In genomic region chr11:111387318-111387863, GRCh38 we compare ENCODE assay signal across 15 cellular contexts. TPM values are rescaled to one million over a fixed set of nuclear protein-coding genes. Genes with fewer than 3 reads are reported as not detected.
DNase-seq lines count a peak whose midpoint lies in the region; ATAC-seq and TF ChIP-seq lines count a peak whose summit lies in the region.
"Had no signal": no experiment of that assay in that cellular context is flagged by ENCODE, and none has a peak within 500 bp of the region (broad histone marks: within the 10 kb centered on the region; RNA-seq: fewer than 3 reads in every experiment).

No MANE protein-coding gene starts in this region.

- no peak for ATAC-seq in GM19467 (IDR thresholded peaks at IDR 0.05; ENCODE audit: unreplicated experiment)
- ATAC-seq: activated T-cell treated with anti-CD3 and anti-CD28 coated beads, Interleukin-2, amount 50 U/mL, for 72 hours had no signal

- DNase-seq in NCI-H1105 treated with DMSO at 0.1 percent for 48 hours (lab: John Stamatoyannopoulos, UW) (peak; percentile 98), NCI-H524 (lab: John Stamatoyannopoulos, UW) (peak; percentile 74 to 84), dorsolateral prefrontal cortex (peak in 7 of 10 donors; percentile 7 to 88 (median 43)), stomach (peak; percentile 95), NCI-H82 (lab: John Stamatoyannopoulos, UW) (no peak), epidermal melanocyte (ENCODE audit: insufficient read length, low spot score) (no peak), esophagus muscularis mucosa (ENCODE audit: extremely low spot score) (no peak)
- DNase-seq: activated CD4-positive, alpha-beta T cell treated with anti-CD3 and anti-CD28 coated beads for 1 hour; activated T-cell treated with anti-CD3 and anti-CD28 coated beads, Interleukin-2, amount 50 U/mL, for 72 hours; CD4-positive, CD25-positive, alpha-beta regulatory T cell; effector CD4-positive, alpha-beta T cell; KG1; NCI-H526 treated with DMSO at 0.1 percent for 48 hours had no signal

- H3K4me1 ChIP-seq in stomach = peaks cover 0 to 15% (median 10%) of the 10 kb centered on the region in 4 donors
- no peaks in the 10 kb centered on the region for H3K4me1 ChIP-seq in esophagus muscularis mucosa

- no peaks in the 10 kb centered on the region for H3K9me3 ChIP-seq in stomach
- H3K9me3 ChIP-seq in esophagus muscularis mucosa = no peaks in the 10 kb centered on the region

- TF ChIP-seq EP300 in stomach (IDR thresholded peaks at IDR 0.05) (no peak), esophagus muscularis mucosa (IDR thresholded peaks at IDR 0.05) (no peak)

- no peaks in the 10 kb centered on the region for H3K36me3 ChIP-seq in stomach
- H3K36me3 ChIP-seq in esophagus muscularis mucosa = no peaks in the 10 kb centered on the region

- H3K27ac ChIP-seq in dorsolateral prefrontal cortex = no peak overlapping the region
- peak overlapping the region in 3 of 5 donors; percentile 3 to 52 (median 49) for H3K27ac ChIP-seq in stomach
- H3K27ac ChIP-seq in esophagus muscularis mucosa (replicated peaks in 1 of 4) = no peak overlapping the region
- H3K27ac ChIP-seq: skin epidermis had no signal

- H3K4me3 ChIP-seq in dorsolateral prefrontal cortex (no peak overlapping the region), stomach (no peak overlapping the region), esophagus muscularis mucosa (no peak overlapping the region)
- H3K4me3 ChIP-seq: skin epidermis had no signal

- H3K27me3 ChIP-seq in dorsolateral prefrontal cortex (peaks cover 0 to 4% (median 0%) of the 10 kb centered on the region in 45 donors), stomach (no peaks in the 10 kb centered on the region), esophagus muscularis mucosa (no peaks in the 10 kb centered on the region)

- TF ChIP-seq POLR2A in stomach (IDR thresholded peaks at IDR 0.05) (no peak), esophagus muscularis mucosa (IDR thresholded peaks at IDR 0.05; ENCODE audit: low read depth) (no peak)

- TF ChIP-seq CTCF in dorsolateral prefrontal cortex (IDR thresholded peaks at IDR 0.05 in 54 of 56, conservative IDR thresholded peaks at IDR 0.05 in 2 of 56; ENCODE audit: low read depth in 1 of 56, partially characterized antibody in 56 of 56) = no peak
- no peak for TF ChIP-seq CTCF in stomach (IDR thresholded peaks at IDR 0.05)
- TF ChIP-seq CTCF in esophagus muscularis mucosa (IDR thresholded peaks at IDR 0.05) = no peak

- intact Hi-C loops in dorsolateral prefrontal cortex (cut with DNase I) (no loop called here), stomach (cut with DNase I; ENCODE audit: low total_unique reads) (no loop called here), esophagus muscularis mucosa (cut with DNase I) (no loop called here)

- 22 to 58% (median 47%) methylated on average over 2 of the region's 2 CpGs for WGBS in stomach, 5 donors
- WGBS in esophagus muscularis mucosa = 61% methylated on average over 2 of the region's 2 CpGs

RNA-seq across cellular contexts. Expression of gene POU2AF1, which starts 8.3 kb away (rescaled TPM):
- total RNA-seq in dorsolateral prefrontal cortex = 1 to 10 TPM in 65 of 120 experiments, under 1 TPM in 48, not detected in 7; 0.14 to 6.3 (median 1.1) TPM
- 10 to 100 TPM in 2 of 5 donors, 1 to 10 TPM in 2, not detected in 1; 2.8 to 43.2 (median 14.8) TPM for total RNA-seq in stomach
- 10 to 100 TPM in 1 of 3 donors, 1 to 10 TPM in 2; 7.0 to 12.3 (median 8.8) TPM for polyA plus RNA-seq in stomach
- total RNA-seq in esophagus muscularis mucosa = under 1 TPM in 2 of 4 donors, not detected in 2; 0.17 TPM

Comparison
In these comparisons a context has a peak if more than half of its experiments do, and no peak if none do; other contexts are left out.
1. DNase-seq: peak in NCI-H1105 treated with DMSO at 0.1 percent for 48 hours (single experiment), NCI-H524 (2 of 2), dorsolateral prefrontal cortex (7 of 10) and stomach (single experiment); none in NCI-H82 (single experiment), epidermal melanocyte (single experiment) and esophagus muscularis mucosa (single experiment).
2. H3K27ac ChIP-seq: peak in stomach (3 of 5); none in dorsolateral prefrontal cortex (0 of 59) and esophagus muscularis mucosa (0 of 4).